Comparison of ENCODE assay signal across 20 cellular contexts in genomic region chr14:105150368-105151111, GRCh38.
"Had no signal": no experiment of that assay in that cellular context is flagged by ENCODE, and none has a peak within 500 bp of the region (broad histone marks: within the 10 kb centered on the region; RNA-seq: fewer than 3 reads in every experiment).

No MANE protein-coding gene starts in this region.

- DNase-seq: activated CD4-positive, alpha-beta T cell treated with anti-CD3 and anti-CD28 coated beads for 4 hours; activated CD8-positive, alpha-beta T cell treated with anti-CD3 and anti-CD28 coated beads for 36 hours; activated naive CD4-positive, alpha-beta T cell treated with anti-CD3 and anti-CD28 coated beads for 36 hours; activated T-cell treated with anti-CD3 and anti-CD28 coated beads, Interleukin-2, amount 50 U/mL, for 1 hour; cerebellar nuclear complex; effector CD8-positive, alpha-beta T cell; esophagus squamous epithelium; immature natural killer cell; retina; T-cell had no signal

- H3K9me3 ChIP-seq: breast epithelium, esophagus squamous epithelium, suprapubic skin had no signal

- H3K4me3 ChIP-seq: breast epithelium, esophagus squamous epithelium, lung, suprapubic skin had no signal

- FAIRE-seq: astrocyte had no signal

- H3K9me3 Mint-ChIP-seq: activated CD8-positive, alpha-beta T cell treated with anti-CD3 and anti-CD28 coated beads for 36 hours; activated naive CD4-positive, alpha-beta T cell treated with anti-CD3 and anti-CD28 coated beads for 36 hours; activated T-helper 2 cell treated with anti-CD3 and anti-CD28 coated beads, Interferon-gamma antibody, Interleukin-2, Interleukin-4, amounts not matched to agents 10 μg/mL and 5 μg/mL and 100 μg/mL, durations not matched to agents 14 hours and 24 hours and 36 hours; dendritic cell treated with granulocyte-macrophage colony-stimulating factor and Interleukin-4, amounts not matched to agents 40 ng/mL and 50 ng/mL, for 4 days; immature natural killer cell; natural killer cell treated with Interleukin-12 subunit alpha and Interleukin-12 subunit beta and Interleukin-15 and Interleukin-18, amount 100 ng/mL, for 72 hours; stimulated activated naive CD8-positive, alpha-beta T cell treated with anti-CD3 and anti-CD28 coated beads, Interleukin-15, amount 100 ng/mL, for 72 hours; T-cell; type B pancreatic cell; WTC11 had no signal

- ATAC-seq: activated CD8-positive, alpha-beta T cell treated with anti-CD3 and anti-CD28 coated beads for 36 hours; natural killer cell treated with Interleukin-12 subunit alpha and Interleukin-12 subunit beta and Interleukin-15 and Interleukin-18, amount 100 ng/mL, for 72 hours; stimulated activated naive CD8-positive, alpha-beta T cell treated with anti-CD3 and anti-CD28 coated beads, Interleukin-15, amount 100 ng/mL, for 72 hours; T-cell; WTC11 had no signal

- H3K27me3 ChIP-seq: breast epithelium, esophagus squamous epithelium, suprapubic skin had no signal

- H3K27me3 Mint-ChIP-seq: activated CD8-positive, alpha-beta T cell treated with anti-CD3 and anti-CD28 coated beads for 36 hours; dendritic cell treated with granulocyte-macrophage colony-stimulating factor and Interleukin-4, amounts not matched to agents 40 ng/mL and 50 ng/mL, for 4 days; natural killer cell treated with Interleukin-12 subunit alpha and Interleukin-12 subunit beta and Interleukin-15 and Interleukin-18, amount 100 ng/mL, for 72 hours; stimulated activated naive CD8-positive, alpha-beta T cell treated with anti-CD3 and anti-CD28 coated beads, Interleukin-15, amount 100 ng/mL, for 72 hours; T-cell; type B pancreatic cell had no signal

- H3K36me3 Mint-ChIP-seq: immature natural killer cell; natural killer cell treated with Interleukin-12 subunit alpha and Interleukin-12 subunit beta and Interleukin-15 and Interleukin-18, amount 100 ng/mL, for 72 hours; T-cell; type B pancreatic cell; WTC11 had no signal

- H3K4me1 ChIP-seq: breast epithelium had no signal

- H3K27ac ChIP-seq: breast epithelium, esophagus squamous epithelium, suprapubic skin had no signal

- H3K36me3 ChIP-seq: breast epithelium had no signal

- H3K27ac Mint-ChIP-seq: activated CD8-positive, alpha-beta T cell treated with anti-CD3 and anti-CD28 coated beads for 36 hours; activated naive CD4-positive, alpha-beta T cell treated with anti-CD3 and anti-CD28 coated beads for 36 hours; activated T-helper 2 cell treated with anti-CD3 and anti-CD28 coated beads, Interferon-gamma antibody, Interleukin-2, Interleukin-4, amounts not matched to agents 10 μg/mL and 5 μg/mL and 100 μg/mL, durations not matched to agents 14 hours and 24 hours and 36 hours; dendritic cell treated with granulocyte-macrophage colony-stimulating factor and Interleukin-4, amounts not matched to agents 40 ng/mL and 50 ng/mL, for 4 days; immature natural killer cell; natural killer cell treated with Interleukin-12 subunit alpha and Interleukin-12 subunit beta and Interleukin-15 and Interleukin-18, amount 100 ng/mL, for 72 hours; stimulated activated naive CD8-positive, alpha-beta T cell treated with anti-CD3 and anti-CD28 coated beads, Interleukin-15, amount 100 ng/mL, for 72 hours; T-cell; type B pancreatic cell; WTC11 had no signal

- H3K4me1 Mint-ChIP-seq: immature natural killer cell; stimulated activated naive CD8-positive, alpha-beta T cell treated with anti-CD3 and anti-CD28 coated beads, Interleukin-15, amount 100 ng/mL, for 72 hours; T-cell; WTC11 had no signal

- H3K4me3 Mint-ChIP-seq: activated CD8-positive, alpha-beta T cell treated with anti-CD3 and anti-CD28 coated beads for 36 hours; activated naive CD4-positive, alpha-beta T cell treated with anti-CD3 and anti-CD28 coated beads for 36 hours; dendritic cell treated with granulocyte-macrophage colony-stimulating factor and Interleukin-4, amounts not matched to agents 40 ng/mL and 50 ng/mL, for 4 days; immature natural killer cell; natural killer cell treated with Interleukin-12 subunit alpha and Interleukin-12 subunit beta and Interleukin-15 and Interleukin-18, amount 100 ng/mL, for 72 hours; stimulated activated naive CD8-positive, alpha-beta T cell treated with anti-CD3 and anti-CD28 coated beads, Interleukin-15, amount 100 ng/mL, for 72 hours; T-cell; type B pancreatic cell; WTC11 had no signal
